13 cellular contexts compared by ENCODE assay signal in genomic region chr2:111094686-111095085, GRCh38. TPM values are rescaled to one million over a fixed set of nuclear protein-coding genes. Genes with fewer than 3 reads are reported as not detected.
DNase-seq lines count a peak whose midpoint lies in the region; TF ChIP-seq lines count a peak whose summit lies in the region.
"Had no signal": no experiment of that assay in that cellular context is flagged by ENCODE, and none has a peak within 500 bp of the region (broad histone marks: within the 10 kb centered on the region; RNA-seq: fewer than 3 reads in every experiment).

No MANE protein-coding gene starts in this region.

- 92 to 100% methylated on average over 1 to 2 of the region's 2 CpGs for WGBS in endodermal cell (ENCODE audit: insufficient coverage in 1 of 2, insufficient read length in 1 of 2), 2 experiments

- no peaks in the 10 kb centered on the region for H3K27me3 ChIP-seq in endodermal cell (ENCODE audit: control insufficient read depth, insufficient read depth, low read length, poor library complexity, severe bottlenecking)
- H3K27me3 ChIP-seq: BLaER1 had no signal

- H3K27me3 Mint-ChIP-seq in endodermal cell (ENCODE audit: insufficient read depth): peaks cover 3% of the 10 kb centered on the region

- H3K4me3 Mint-ChIP-seq in endodermal cell: no peak overlapping the region

- H3K9me3 ChIP-seq in endodermal cell (ENCODE audit: control insufficient read depth, low read length): no peaks in the 10 kb centered on the region
- H3K9me3 ChIP-seq: A549, BLaER1 had no signal

- TF ChIP-seq CTCF in endodermal cell (conservative IDR thresholded peaks at IDR 0.05): no peak

- no peaks in the 10 kb centered on the region for H3K9me3 Mint-ChIP-seq in endodermal cell

- H3K36me3 ChIP-seq in endodermal cell (ENCODE audit: control insufficient read depth, insufficient read depth, low read length): no peaks in the 10 kb centered on the region
- H3K36me3 ChIP-seq: BLaER1 had no signal

- H3K27ac Mint-ChIP-seq in endodermal cell: no peak overlapping the region

- H3K4me1 ChIP-seq in endodermal cell (ENCODE audit: control insufficient read depth, insufficient read depth, low read length): no peaks in the 10 kb centered on the region
- H3K4me1 ChIP-seq: A549 had no signal

- no peak overlapping the region for H3K4me3 ChIP-seq in endodermal cell (ENCODE audit: low read length)
- H3K4me3 ChIP-seq: A549, BLaER1, GM12878 had no signal

- H3K4me1 Mint-ChIP-seq in endodermal cell: peaks cover 7% of the 10 kb centered on the region

- peaks cover 3% of the 10 kb centered on the region for H3K36me3 Mint-ChIP-seq in endodermal cell (ENCODE audit: low read depth)

- in situ Hi-C loops in ACHN (cut with HindIII; ENCODE audit: low pct_ligation_motif_present, low pct_unique_long_range_greater_than_20kb, low sequenced_read_pairs): no loop called here

- H3K9ac ChIP-seq in endodermal cell (ENCODE audit: extremely low read depth, low read length, poor library complexity, severe bottlenecking): no peak overlapping the region
- H3K9ac ChIP-seq: BLaER1 had no signal

- no peak for DNase-seq in endodermal cell
- DNase-seq in midbrain (lab: John Stamatoyannopoulos, UW): peak; percentile 19
- DNase-seq in retina: peak; percentile 54
- no peak for DNase-seq in ACHN
- no peak for DNase-seq in GF-D8 (lab: John Stamatoyannopoulos, UW)
- no peak for DNase-seq in NCI-H774 (lab: John Stamatoyannopoulos, UW)
- DNase-seq: Calu3, DMS 273 treated with DMSO at 0.1 percent for 48 hours, HCEC 1CT had no signal

- H3K27ac ChIP-seq in endodermal cell (ENCODE audit: low read depth, low read length): peak overlapping the region; percentile 10
- H3K27ac ChIP-seq: A549, BLaER1, HL-60 had no signal

RNA-seq across cellular contexts. Expression of gene BCL2L11, which starts 26.0 kb away (rescaled TPM):
- 10 to 100 TPM; 16.7 to 21.0 TPM for total RNA-seq in endodermal cell
- 18.3 TPM for polyA plus RNA-seq in endodermal cell (2013, experiment 1 of 2)
- 21.4 TPM for polyA plus RNA-seq in endodermal cell (2013, experiment 2 of 2)

Comparison
In these comparisons a context has a peak if more than half of its experiments do, and no peak if none do; other contexts are left out.
1. DNase-seq: peak in midbrain (single experiment) and retina (single experiment); none in endodermal cell (single experiment), ACHN (single experiment), GF-D8 (single experiment) and NCI-H774 (single experiment).